8 cellular contexts compared by ENCODE assay signal in genomic region chr2:130836501-130837174, GRCh38. TPM values are rescaled to one million over a fixed set of nuclear protein-coding genes. Genes with fewer than 3 reads are reported as not detected.
DNase-seq lines count a peak whose midpoint lies in the region; ATAC-seq, FAIRE-seq and TF ChIP-seq lines count a peak whose summit lies in the region.

Gene ARHGEF4 (plus strand): TSS chr2:130836914. CDS start chr2:130836954, 40 bp downstream.

- DNase-seq in activated CD4-positive, alpha-beta T cell treated with anti-CD3 and anti-CD28 coated beads, Interleukin-2, amount 10 ng/mL, durations not matched to agents 24 days and 14 days: peak; percentile 77
- DNase-seq in activated CD4-positive, alpha-beta T cell treated with anti-CD3 and anti-CD28 coated beads for 4 hours: no peak
- DNase-seq in astrocyte (ENCODE audit: low read depth) (no peak), islet precursor cell (peak; percentile 90), GDM1 (lab: John Stamatoyannopoulos, UW) (no peak), amniotic stem cell (lab: John Stamatoyannopoulos, UW) (no peak)
- peak in 1 of 2 donors; percentile 19 for DNase-seq in stimulated activated naive CD8-positive, alpha-beta T cell treated with anti-CD3 and anti-CD28 coated beads, Interleukin-15, amount 100 ng/mL, for 72 hours

- peak within 1 kb of the TSS; percentile 45 for H3K4me3 Mint-ChIP-seq in activated CD4-positive, alpha-beta T cell treated with anti-CD3 and anti-CD28 coated beads, Interleukin-2, amount 10 ng/mL, durations not matched to agents 24 days and 14 days
- H3K4me3 Mint-ChIP-seq in IgD-negative memory B cell (peak within 1 kb of the TSS in 3 of 4 donors; percentile 67 to 81 (median 73)), astrocyte (ENCODE audit: unreplicated experiment) (no peak within 1 kb of the TSS)
- H3K4me3 Mint-ChIP-seq in stimulated activated naive CD8-positive, alpha-beta T cell treated with anti-CD3 and anti-CD28 coated beads, Interleukin-15, amount 100 ng/mL, for 72 hours: peak within 1 kb of the TSS; percentile 62 to 76

- no peak for FAIRE-seq in astrocyte (lab: Jason Lieb, UNC)

- no peak within 1 kb of the TSS for H3K9ac ChIP-seq in astrocyte (ENCODE audit: low read length)

- no peaks in the 10 kb centered on the region for H3K79me2 ChIP-seq in astrocyte (ENCODE audit: insufficient read depth, low read length)

- no peaks in the 10 kb centered on the region for H3K36me3 ChIP-seq in astrocyte (ENCODE audit: insufficient read depth, low read length)

- H3K36me3 Mint-ChIP-seq in activated CD4-positive, alpha-beta T cell treated with anti-CD3 and anti-CD28 coated beads, Interleukin-2, amount 10 ng/mL, durations not matched to agents 24 days and 14 days (ENCODE audit: low read depth): no peaks in the 10 kb centered on the region
- H3K36me3 Mint-ChIP-seq in IgD-negative memory B cell (peaks cover 2% of the 10 kb centered on the region), astrocyte (ENCODE audit: low read depth, unreplicated experiment) (no peaks in the 10 kb centered on the region)

- TF ChIP-seq CTCF in astrocyte (IDR thresholded peaks at IDR 0.05; ENCODE audit: insufficient read depth, low read depth, low read length): no peak

- no peaks in the 10 kb centered on the region for H3K9me3 ChIP-seq in astrocyte (ENCODE audit: insufficient read depth, low read depth, low read length)

- peak within 1 kb of the TSS; percentile 71 for H3K4me2 ChIP-seq in astrocyte (ENCODE audit: low read length)

- H2AFZ ChIP-seq in astrocyte (ENCODE audit: low read depth, low read length): peak within 1 kb of the TSS; percentile 66

- H3K27me3 Mint-ChIP-seq in activated CD4-positive, alpha-beta T cell treated with anti-CD3 and anti-CD28 coated beads, Interleukin-2, amount 10 ng/mL, durations not matched to agents 24 days and 14 days: peaks cover 49% of the 10 kb centered on the region
- H3K27me3 Mint-ChIP-seq in IgD-negative memory B cell: peaks cover 27% of the 10 kb centered on the region
- H3K27me3 Mint-ChIP-seq in astrocyte (ENCODE audit: low read depth, unreplicated experiment): peaks cover 42% of the 10 kb centered on the region
- H3K27me3 Mint-ChIP-seq in stimulated activated naive CD8-positive, alpha-beta T cell treated with anti-CD3 and anti-CD28 coated beads, Interleukin-15, amount 100 ng/mL, for 72 hours: peaks cover 88% of the 10 kb centered on the region

- H3K27me3 ChIP-seq in astrocyte (ENCODE audit: insufficient read depth, low read length): peaks cover 28% of the 10 kb centered on the region

- peak; percentile 46 for ATAC-seq in stimulated activated naive CD8-positive, alpha-beta T cell treated with anti-CD3 and anti-CD28 coated beads, Interleukin-15, amount 100 ng/mL, for 72 hours

- no peaks in the 10 kb centered on the region for H4K20me1 ChIP-seq in astrocyte (ENCODE audit: insufficient read depth, low read length)

- no peaks in the 10 kb centered on the region for H3K4me1 Mint-ChIP-seq in activated CD4-positive, alpha-beta T cell treated with anti-CD3 and anti-CD28 coated beads, Interleukin-2, amount 10 ng/mL, durations not matched to agents 24 days and 14 days
- H3K4me1 Mint-ChIP-seq in IgD-negative memory B cell (peaks cover 2 to 4% (median 3%) of the 10 kb centered on the region in 3 donors), astrocyte (ENCODE audit: low read depth, unreplicated experiment) (peaks cover 7% of the 10 kb centered on the region)
- no peaks in the 10 kb centered on the region for H3K4me1 Mint-ChIP-seq in stimulated activated naive CD8-positive, alpha-beta T cell treated with anti-CD3 and anti-CD28 coated beads, Interleukin-15, amount 100 ng/mL, for 72 hours

- H3K27ac ChIP-seq in astrocyte (ENCODE audit: low read depth, low read length): no peak within 1 kb of the TSS

- intact Hi-C loops in activated CD4-positive, alpha-beta T cell treated with anti-CD3 and anti-CD28 coated beads, Interleukin-2, amount 10 ng/mL, durations not matched to agents 24 days and 14 days (cut with micrococcal nuclease): no loop called here

- H3K27ac Mint-ChIP-seq in activated CD4-positive, alpha-beta T cell treated with anti-CD3 and anti-CD28 coated beads, Interleukin-2, amount 10 ng/mL, durations not matched to agents 24 days and 14 days: peak within 1 kb of the TSS; percentile 45
- H3K27ac Mint-ChIP-seq in IgD-negative memory B cell: no peak within 1 kb of the TSS
- H3K27ac Mint-ChIP-seq in astrocyte (ENCODE audit: unreplicated experiment): no peak within 1 kb of the TSS
- no peak within 1 kb of the TSS for H3K27ac Mint-ChIP-seq in stimulated activated naive CD8-positive, alpha-beta T cell treated with anti-CD3 and anti-CD28 coated beads, Interleukin-15, amount 100 ng/mL, for 72 hours

- no peaks in the 10 kb centered on the region for H3K9me3 Mint-ChIP-seq in activated CD4-positive, alpha-beta T cell treated with anti-CD3 and anti-CD28 coated beads, Interleukin-2, amount 10 ng/mL, durations not matched to agents 24 days and 14 days
- H3K9me3 Mint-ChIP-seq in IgD-negative memory B cell (no peaks in the 10 kb centered on the region), astrocyte (ENCODE audit: unreplicated experiment) (no peaks in the 10 kb centered on the region)
- H3K9me3 Mint-ChIP-seq in stimulated activated naive CD8-positive, alpha-beta T cell treated with anti-CD3 and anti-CD28 coated beads, Interleukin-15, amount 100 ng/mL, for 72 hours: no peaks in the 10 kb centered on the region

- H3K4me3 ChIP-seq in astrocyte (ENCODE audit: insufficient read depth, low read depth, low read length): peak within 1 kb of the TSS; percentile 17

- peaks cover 13% of the 10 kb centered on the region for H3K4me1 ChIP-seq in astrocyte (ENCODE audit: insufficient read depth, low read length)

RNA-seq across cellular contexts. Expression of gene ARHGEF4, which starts in this region (rescaled TPM):
- total RNA-seq in activated CD4-positive, alpha-beta T cell treated with anti-CD3 and anti-CD28 coated beads, Interleukin-2, amount 10 ng/mL, durations not matched to agents 24 days and 14 days: 0.07 and 0.31 TPM in 2 replicates
- polyA plus RNA-seq in IgD-negative memory B cell: 0.24 TPM
- 3.3 and 4.8 TPM in 2 replicates for total RNA-seq in astrocyte

Comparison
In these comparisons a context has a peak if more than half of its experiments do, and no peak if none do; other contexts are left out.
1. Peak in DNase-seq in activated CD4-positive, alpha-beta T cell treated with anti-CD3 and anti-CD28 coated beads, Interleukin-2, amount 10 ng/mL, durations not matched to agents 24 days and 14 days; RNA of the gene not detected or under 1 TPM.